Comparison of ENCODE assay signal across 17 cellular contexts in the genomic region with DNA sequence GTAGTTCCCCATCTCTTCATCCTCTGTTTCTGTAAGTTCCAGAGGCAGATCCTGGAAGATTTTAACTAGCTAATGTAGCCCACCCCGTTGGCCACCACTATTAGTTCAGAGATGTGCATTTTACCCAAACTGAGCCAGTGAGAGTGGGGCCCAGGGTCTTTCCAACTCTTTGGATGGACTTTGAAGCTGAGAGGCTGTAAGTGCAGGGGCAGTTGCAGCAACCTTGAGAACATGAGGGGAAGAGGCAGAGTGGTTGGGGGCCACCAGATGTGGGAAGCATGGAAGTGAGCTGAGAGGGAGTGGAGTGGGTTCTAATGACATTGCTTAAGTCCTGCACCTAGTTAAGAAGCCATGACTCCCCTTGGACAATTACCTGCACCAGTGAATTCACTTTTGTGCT.
DNase-seq lines count a peak whose midpoint lies in the region; ATAC-seq lines count a peak whose summit lies in the region.
"Had no signal": no experiment of that assay in that cellular context is flagged by ENCODE, and none has a peak within 500 bp of the region (broad histone marks: within the 10 kb centered on the region; RNA-seq: fewer than 3 reads in every experiment).

No MANE protein-coding gene starts in this region.

- H3K36me3 ChIP-seq in BLaER1 treated with 17β-estradiol and CSF1 and Interleukin-3, amounts not matched to agents 10 nM and 100 nM = no peaks in the 10 kb centered on the region
- H3K36me3 ChIP-seq: HAP-1 had no signal

- peaks cover 2 to 20% (median 10%) of the 10 kb centered on the region in 11 experiments; a peak in 19 of 22 replicates for H3K9me3 ChIP-seq in BLaER1 treated with 17β-estradiol and CSF1 and Interleukin-3, amounts not matched to agents 10 nM and 100 nM (replicated peaks in 1 of 11)
- H3K9me3 ChIP-seq: HAP-1 had no signal

- peak overlapping the region in 1 of 10 experiments; percentile 28; a peak in 1 of 20 replicates for H3K4me3 ChIP-seq in BLaER1 treated with 17β-estradiol and CSF1 and Interleukin-3, amounts not matched to agents 10 nM and 100 nM
- H3K4me3 ChIP-seq: GM23248, HAP-1 had no signal

- peak overlapping the region in 1 of 11 experiments; percentile 61; a peak in 1 of 22 replicates for H3K9ac ChIP-seq in BLaER1 treated with 17β-estradiol and CSF1 and Interleukin-3, amounts not matched to agents 10 nM and 100 nM
- H3K9ac ChIP-seq: GM23248 had no signal

- ATAC-seq in GM18858 (IDR thresholded peaks at IDR 0.05; ENCODE audit: unreplicated experiment) = no peak
- no peak for ATAC-seq in GM18517 (IDR thresholded peaks at IDR 0.05; ENCODE audit: unreplicated experiment)

- no peaks in the 10 kb centered on the region for H4K20me1 ChIP-seq in BLaER1 treated with 17β-estradiol and CSF1 and Interleukin-3, amounts not matched to agents 10 nM and 100 nM

- peak overlapping the region; percentile 56 to 90 (median 77) for H3K4me2 ChIP-seq in BLaER1 treated with 17β-estradiol and CSF1 and Interleukin-3, amounts not matched to agents 10 nM and 100 nM

- peaks cover 13 to 36% (median 28%) of the 10 kb centered on the region in 10 experiments; a peak in 19 of 20 replicates for H3K4me1 ChIP-seq in BLaER1 treated with 17β-estradiol and CSF1 and Interleukin-3, amounts not matched to agents 10 nM and 100 nM
- H3K4me1 ChIP-seq: HAP-1 had no signal

- DNase-seq in AG20443 (ENCODE audit: low spot score) = peak; percentile 1
- peak; percentile 2 for DNase-seq in iPS-NIHi7 (ENCODE audit: extremely low spot score)
- no peak for DNase-seq in NCI-H446 (lab: John Stamatoyannopoulos, UW)
- DNase-seq: ACHN; C1 segment of cervical spinal cord; CD4-positive, CD25-positive, alpha-beta regulatory T cell; CD8-positive, alpha-beta memory T cell; COR-L47; DMS153; DMS79; GDM1; GM23248; KG1 had no signal

- no peaks in the 10 kb centered on the region for H3K27me3 ChIP-seq in BLaER1 treated with 17β-estradiol and CSF1 and Interleukin-3, amounts not matched to agents 10 nM and 100 nM

- H3K27ac ChIP-seq in BLaER1 treated with 17β-estradiol and CSF1 and Interleukin-3, amounts not matched to agents 10 nM and 100 nM = peak overlapping the region in 7 of 11 experiments; percentile 4 to 81 (median 65); a peak in 11 of 22 replicates
- H3K27ac ChIP-seq: GM23248 had no signal

Comparison
In these comparisons a context has a peak if more than half of its experiments do, and no peak if none do; other contexts are left out.
1. DNase-seq: peak in AG20443 (single experiment) and iPS-NIHi7 (single experiment); none in NCI-H446 (0 of 2).